In genomic region chr12:6373022-6373787, GRCh38 we compare ENCODE assay signal across 9 cellular contexts. TPM values are rescaled to one million over a fixed set of nuclear protein-coding genes. Genes with fewer than 3 reads are reported as not detected.
A peak's percentile ranks its signal among the peaks of the same experiment; 100 is the strongest.
DNase-seq lines count a peak whose midpoint lies in the region; ATAC-seq and TF ChIP-seq lines count a peak whose summit lies in the region.
"Had no signal": no experiment of that assay in that cellular context is flagged by ENCODE, and none has a peak within 500 bp of the region (broad histone marks: within the 10 kb centered on the region; RNA-seq: fewer than 3 reads in every experiment).

No MANE protein-coding gene starts in this region.

- peak overlapping the region; percentile 97 for H3K4me3 Mint-ChIP-seq in GM23338
- H3K4me3 Mint-ChIP-seq in endothelial cell (ENCODE audit: unreplicated experiment): no peak overlapping the region
- H3K4me3 Mint-ChIP-seq in T-helper 17 cell: no peak overlapping the region

- H3F3A ChIP-seq in GM23338 (replicated peaks; ENCODE audit: low read depth): peaks cover 28% of the 10 kb centered on the region

- H3K9me3 Mint-ChIP-seq in GM23338 (no peaks in the 10 kb centered on the region), endothelial cell (ENCODE audit: unreplicated experiment) (no peaks in the 10 kb centered on the region)

- H3K4me1 Mint-ChIP-seq in GM23338 (peaks cover 78% of the 10 kb centered on the region), endothelial cell (ENCODE audit: unreplicated experiment) (peaks cover 54% of the 10 kb centered on the region), T-helper 17 cell (peaks cover 30% of the 10 kb centered on the region)

- H3K27ac ChIP-seq in GM23338 (ENCODE audit: low read depth): peak overlapping the region; percentile 97

- DNase-seq in GM23338 (ENCODE audit: low spot score): no peak
- DNase-seq in NCI-H2196 (lab: John Stamatoyannopoulos, UW; ENCODE audit: unreplicated experiment): peak; percentile 41
- DNase-seq in endothelial cell (ENCODE audit: low spot score): no peak
- DNase-seq in sciatic nerve (ENCODE audit: low spot score): peak; percentile 27
- no peak for DNase-seq in T1000 (lab: John Stamatoyannopoulos, UW)
- DNase-seq in T-helper 17 cell: no peak
- DNase-seq in EL: no peak
- DNase-seq: stimulated activated CD4-positive, alpha-beta T cell treated with anti-CD3 and anti-CD28 coated beads, Interleukin-12 subunit alpha, Interleukin-12 subunit beta, amount 100 ng/mL, for 4 hours had no signal

- H3K27ac Mint-ChIP-seq in GM23338 (peak overlapping the region; percentile 79; the same call in 1 of the 2 replicates), endothelial cell (ENCODE audit: unreplicated experiment) (peak overlapping the region; percentile 70), T-helper 17 cell (no peak overlapping the region)

- ATAC-seq in GM23338 (no peak), sciatic nerve (no peak), GM21423 (IDR thresholded peaks at IDR 0.05; ENCODE audit: unreplicated experiment) (no peak), T-helper 17 cell (no peak)

- no peaks in the 10 kb centered on the region for H3K9me3 ChIP-seq in T-helper 17 cell (ENCODE audit: control insufficient read depth, low read length, poor library complexity, severe bottlenecking)

- peaks cover 64% of the 10 kb centered on the region for H3K79me2 ChIP-seq in GM23338 (replicated peaks; ENCODE audit: insufficient read depth)

- intact Hi-C loops in sciatic nerve (cut with DNase I): no loop called here

- H3K36me3 Mint-ChIP-seq in GM23338 (ENCODE audit: low read depth) (peaks cover 30% of the 10 kb centered on the region; the same call in 2 of the 3 replicates), endothelial cell (ENCODE audit: low read depth, unreplicated experiment) (no peaks in the 10 kb centered on the region), T-helper 17 cell (ENCODE audit: low read depth) (no peaks in the 10 kb centered on the region)

- H3K4me1 ChIP-seq in GM23338 (ENCODE audit: insufficient read depth): peaks cover 65% of the 10 kb centered on the region

- peaks cover 23% of the 10 kb centered on the region for H3K27me3 Mint-ChIP-seq in GM23338 (ENCODE audit: insufficient read depth, low read depth, poor library complexity)
- peaks cover 21% of the 10 kb centered on the region for H3K27me3 Mint-ChIP-seq in endothelial cell (ENCODE audit: unreplicated experiment)
- peaks cover 7% of the 10 kb centered on the region for H3K27me3 Mint-ChIP-seq in T-helper 17 cell

- H3K9me2 ChIP-seq in GM23338 (ENCODE audit: insufficient read depth): no peaks in the 10 kb centered on the region

- H3K36me3 ChIP-seq in GM23338 (ENCODE audit: insufficient read depth): no peaks in the 10 kb centered on the region

- H4K20me1 ChIP-seq in GM23338 (replicated peaks; ENCODE audit: insufficient read depth): no peaks in the 10 kb centered on the region

- H3K27me3 ChIP-seq in GM23338 (ENCODE audit: insufficient read depth): no peaks in the 10 kb centered on the region

- peak overlapping the region; percentile 92 for H3K4me2 ChIP-seq in GM23338

- peak overlapping the region; percentile 67 for H3K4me3 ChIP-seq in GM23338

- TF ChIP-seq CTCF in GM23338 (conservative IDR thresholded peaks at IDR 0.05; ENCODE audit: low read depth in 2 of 2) (no peak), endothelial cell (IDR thresholded peaks at IDR 0.05; ENCODE audit: unreplicated experiment) (no peak)

- H2AFZ ChIP-seq in GM23338: no peak overlapping the region

TF ChIP-seq in GM23338, 12 proteins besides CTCF, POLR2A, EP300 and RAD21 (continues in another document):
- no peak for TF ChIP-seq STAT1 (IDR thresholded peaks at IDR 0.05; ENCODE audit: unreplicated experiment)
- TF ChIP-seq POLR2AphosphoS5 (IDR thresholded peaks at IDR 0.05; ENCODE audit: low read depth): no peak
- no peak for TF ChIP-seq ZNF331 (CRISPR knock-in tag; IDR thresholded peaks at IDR 0.05; ENCODE audit: low read depth)
- TF ChIP-seq CREB1 (CRISPR knock-in tag; IDR thresholded peaks at IDR 0.05; ENCODE audit: low read depth): no peak
- TF ChIP-seq ZNF114 (CRISPR knock-in tag; IDR thresholded peaks at IDR 0.05): no peak
- no peak for TF ChIP-seq JUNB (IDR thresholded peaks at IDR 0.05; ENCODE audit: unreplicated experiment)
- TF ChIP-seq EZH2 (IDR thresholded peaks at IDR 0.05; ENCODE audit: low read depth, unreplicated experiment): no peak
- TF ChIP-seq REST (IDR thresholded peaks at IDR 0.05; ENCODE audit: unreplicated experiment): no peak
- no peak for TF ChIP-seq NANOG (IDR thresholded peaks at IDR 0.05; ENCODE audit: borderline replicate concordance)
- TF ChIP-seq ETS1 (IDR thresholded peaks at IDR 0.05): no peak
- TF ChIP-seq EZH2phosphoT487 (IDR thresholded peaks at IDR 0.05; ENCODE audit: unreplicated experiment): no peak

RNA-seq across cellular contexts. Expression of gene SCNN1A, which starts 2.2 kb away (rescaled TPM):
- total RNA-seq in GM23338 (2014; rRNA removed; shearing (Covaris generic)): 125 and 134 TPM in 2 replicates
- polyA plus RNA-seq in GM23338 (2016; fragmentation: Nextera tagmentation; extraction: Ambion mirVana): 34.0 and 37.1 TPM in 2 replicates
- total RNA-seq in endothelial cell (ENCODE audit: unreplicated experiment) (2.2 TPM), sciatic nerve (16.8 TPM), T-helper 17 cell (1 to 10 TPM; 2.1 to 2.8 TPM)

RNA-seq across cellular contexts. Expression of gene LTBR, which starts 10.8 kb away (rescaled TPM):
- total RNA-seq in GM23338 (2014; rRNA removed; shearing (Covaris generic)): 6.8 and 7.1 TPM in 2 replicates
- 6.1 and 10.5 TPM in 2 replicates for polyA plus RNA-seq in GM23338 (2016; fragmentation: Nextera tagmentation; extraction: Ambion mirVana)
- 40.3 TPM for total RNA-seq in endothelial cell (ENCODE audit: unreplicated experiment)
- 99.7 TPM for total RNA-seq in sciatic nerve
- total RNA-seq in T-helper 17 cell: 1 to 10 TPM in 1 of 2 donors, under 1 TPM in 1; 0.47 to 1.4 TPM

RNA-seq across cellular contexts. Expression of gene TNFRSF1A, which starts 31.3 kb away (rescaled TPM):
- 36.7 and 43.4 TPM in 2 replicates for total RNA-seq in GM23338 (2014; rRNA removed; shearing (Covaris generic))
- 24.3 and 28.5 TPM in 2 replicates for polyA plus RNA-seq in GM23338 (2016; fragmentation: Nextera tagmentation; extraction: Ambion mirVana)
- total RNA-seq in endothelial cell (ENCODE audit: unreplicated experiment) (125 TPM), sciatic nerve (215 TPM), T-helper 17 cell (10 to 100 TPM; 22.4 to 23.0 TPM)

Comparison
In these comparisons a context has a peak if more than half of its experiments do, and no peak if none do; other contexts are left out.
1. DNase-seq: peak in NCI-H2196 (single experiment) and sciatic nerve (single experiment); none in GM23338 (single experiment), endothelial cell (single experiment), T1000 (single experiment), T-helper 17 cell (0 of 3) and EL (single experiment).